Comparison of ENCODE assay signal across 10 cellular contexts in the genomic region with DNA sequence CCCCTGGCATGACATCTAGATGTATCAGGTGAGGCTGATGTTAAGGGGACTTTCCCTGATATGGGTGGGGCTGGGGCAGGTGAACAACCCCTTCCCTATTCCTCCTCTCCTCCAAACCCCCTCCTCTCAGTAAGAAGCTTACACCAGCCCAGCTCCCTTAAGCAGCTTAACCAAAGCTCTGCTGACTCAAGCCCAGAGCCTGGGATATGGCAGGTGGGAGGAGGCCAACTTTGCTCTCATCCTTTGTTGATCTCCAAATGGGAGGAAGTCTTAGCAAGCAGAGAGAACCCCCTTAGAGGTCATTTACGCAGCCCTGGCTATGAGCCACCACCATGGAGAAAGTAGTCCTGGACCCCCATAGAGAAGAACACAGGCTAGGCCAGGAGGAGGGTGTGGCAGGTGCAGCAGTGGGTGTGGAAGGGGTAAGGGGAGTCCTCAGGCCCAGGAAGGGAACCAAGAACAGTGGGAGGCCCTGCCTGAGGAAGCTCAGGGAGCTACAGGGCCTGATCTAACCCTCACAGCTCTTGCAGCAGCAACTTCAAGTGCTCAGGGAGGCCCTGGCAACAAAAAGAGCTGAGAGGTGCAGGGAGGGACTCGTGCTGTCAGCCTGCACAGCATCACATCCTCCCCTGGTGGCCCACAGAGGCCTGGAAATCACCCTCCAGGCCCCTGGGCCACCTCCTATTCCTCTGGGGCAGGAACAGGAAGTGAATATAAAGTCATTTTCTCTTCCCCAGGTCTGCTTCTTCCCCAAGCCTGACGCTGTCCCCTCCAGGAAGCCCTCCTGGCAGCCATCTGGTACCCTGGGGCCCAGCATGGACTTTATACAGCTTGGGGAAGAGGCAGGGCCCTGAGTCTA. TPM values are rescaled to one million over a fixed set of nuclear protein-coding genes. Genes with fewer than 3 reads are reported as not detected.
DNase-seq lines count a peak whose midpoint lies in the region; ATAC-seq and TF ChIP-seq lines count a peak whose summit lies in the region.
"Had no signal": no experiment of that assay in that cellular context is flagged by ENCODE, and none has a peak within 500 bp of the region (broad histone marks: within the 10 kb centered on the region; RNA-seq: fewer than 3 reads in every experiment).

No MANE protein-coding gene starts in this region.

- no peak overlapping the region for H3K27ac Mint-ChIP-seq in MCF 10A (ENCODE audit: low read depth, unreplicated experiment)

- H3K4me1 Mint-ChIP-seq in MCF 10A (ENCODE audit: insufficient read depth, unreplicated experiment): peaks cover 6% of the 10 kb centered on the region

- no peak overlapping the region for H3K27ac ChIP-seq in caudate nucleus (ENCODE audit: low read depth, low read length)

- TF ChIP-seq POLR2A in NB4 (IDR thresholded peaks at IDR 0.05; ENCODE audit: extremely low read depth, insufficient read length): no peak

- H3K27me3 Mint-ChIP-seq in MCF 10A (ENCODE audit: insufficient read depth, unreplicated experiment): no peaks in the 10 kb centered on the region

- in situ Hi-C loops in G401 (cut with HindIII; ENCODE audit: low sequenced_read_pairs): loop anchor here (5.0 kb wide), 1 partner anchor 52 kb away; no protein-coding TSS in a partner anchor

- H3K36me3 Mint-ChIP-seq in MCF 10A (ENCODE audit: insufficient read depth, unreplicated experiment): peaks cover 14% of the 10 kb centered on the region

- DNase-seq in NB4 (ENCODE audit: low read depth) (peak; percentile 69), G401 (ENCODE audit: low spot score) (no peak), MCF 10A (ENCODE audit: unreplicated experiment) (no peak), HT-29 (ENCODE audit: low spot score) (no peak), caudate nucleus (lab: John Stamatoyannopoulos, UW) (no peak)
- DNase-seq in activated T-helper 9 cell treated with anti-CD3 and anti-CD28 coated beads, Interleukin-2, amount 50 U/mL, for 16 hours (ENCODE audit: low read depth): peak; percentile 41
- peak; percentile 19 for DNase-seq in stimulated activated CD4-positive, alpha-beta T cell treated with anti-CD3 and anti-CD28 coated beads, Interleukin-2, amount 100 ng/mL, for 4 hours (ENCODE audit: low read depth)

- no TSS peak for BruUV-seq in MCF 10A (replicated peaks; lab: Mats Ljungman, UMichigan)

- intact Hi-C loops in MCF 10A (cut with micrococcal nuclease): loop anchor here (2.0 to 10.0 kb wide), 2 partner anchors 55 to 215 kb away; partner anchors contain the start of genes IFT20 and TNFAIP1

- CTCF ChIA-PET in MCF 10A (lab: Yijun Ruan, JAX): interaction anchor here (0.5 to 3.8 kb wide), 9 partner anchors 9 to 546 kb away, joined by 3 to 35 read pairs (median 4); no protein-coding TSS in a partner anchor

- peak; percentile 30 for ATAC-seq in GM18867 (IDR thresholded peaks at IDR 0.05; ENCODE audit: unreplicated experiment)

- H3K9me3 Mint-ChIP-seq in MCF 10A (ENCODE audit: unreplicated experiment): no peaks in the 10 kb centered on the region

- no peak for TF ChIP-seq CTCF in NB4 (IDR thresholded peaks at IDR 0.05; ENCODE audit: low read depth, low read length)
- TF ChIP-seq CTCF in MCF 10A (IDR thresholded peaks at IDR 0.05; ENCODE audit: unreplicated experiment): no peak

- H3K4me3 ChIP-seq in NB4 (ENCODE audit: low read depth, low read length): no peak overlapping the region

- no peak overlapping the region for H3K4me3 Mint-ChIP-seq in MCF 10A (ENCODE audit: unreplicated experiment)

- POLR2A ChIA-PET in MCF 10A (lab: Yijun Ruan, JAX): interaction anchor here (0.6 to 1.0 kb wide), 2 partner anchors 170 to 214 kb away, joined by 3 to 4 read pairs; partner anchors contain the start of genes RPL23A and TNFAIP1

RNA-seq across cellular contexts. Expression of gene UNC119, which starts 2.9 kb away (rescaled TPM):
- 59.0 and 60.4 TPM in 2 replicates for total RNA-seq in G401 (2014; rRNA removed; shearing (Covaris generic))
- total RNA-seq in MCF 10A (2022): 12.5 and 13.7 TPM in 2 replicates
- 28.9 and 36.7 TPM in 2 replicates for total RNA-seq in HT-29 (2014; rRNA removed; shearing (Covaris generic))

RNA-seq across cellular contexts. Expression of gene PIGS, which starts 21.8 kb away (rescaled TPM):
- 50.8 and 64.4 TPM in 2 replicates for total RNA-seq in G401 (2014; rRNA removed; shearing (Covaris generic))
- 50.5 and 56.1 TPM in 2 replicates for total RNA-seq in MCF 10A (2022)
- 62.5 and 65.8 TPM in 2 replicates for total RNA-seq in HT-29 (2014; rRNA removed; shearing (Covaris generic))

RNA-seq across cellular contexts. Expression of gene ALDOC, which starts 27.2 kb away (rescaled TPM):
- total RNA-seq in G401 (2014; rRNA removed; shearing (Covaris generic)): 34.5 and 49.8 TPM in 2 replicates
- total RNA-seq in MCF 10A (2022): 2.4 and 6.0 TPM in 2 replicates
- total RNA-seq in HT-29 (2014; rRNA removed; shearing (Covaris generic)): 43.5 and 46.9 TPM in 2 replicates

RNA-seq across cellular contexts. Expression of gene FOXN1, which starts 43.4 kb away (rescaled TPM):
- total RNA-seq in G401 (2014; rRNA removed; shearing (Covaris generic)): not detected in 2 replicates
- not detected in 2 replicates for total RNA-seq in MCF 10A (2022)
- not detected in 2 replicates for total RNA-seq in HT-29 (2014; rRNA removed; shearing (Covaris generic))
- total RNA-seq: activated CD8-positive, alpha-beta memory T cell treated with anti-CD3 and anti-CD28 coated beads for 36 hours; kidney epithelial cell had no signal

RNA-seq across cellular contexts. Expression of gene SPAG5, which starts 49.3 kb away (rescaled TPM):
- 78.8 and 91.2 TPM in 2 replicates for total RNA-seq in G401 (2014; rRNA removed; shearing (Covaris generic))
- 31.5 and 38.1 TPM in 2 replicates for total RNA-seq in MCF 10A (2022)
- 62.5 and 71.2 TPM in 2 replicates for total RNA-seq in HT-29 (2014; rRNA removed; shearing (Covaris generic))

Comparison
In these comparisons a context has a peak if more than half of its experiments do, and no peak if none do; other contexts are left out.
1. DNase-seq: peak in NB4 (single experiment), activated T-helper 9 cell treated with anti-CD3 and anti-CD28 coated beads, Interleukin-2, amount 50 U/mL, for 16 hours (single experiment) and stimulated activated CD4-positive, alpha-beta T cell treated with anti-CD3 and anti-CD28 coated beads, Interleukin-2, amount 100 ng/mL, for 4 hours (single experiment); none in G401 (single experiment), MCF 10A (single experiment), HT-29 (single experiment) and caudate nucleus (0 of 61).